15 cellular contexts compared by ENCODE assay signal in genomic region chr20:2657674-2658073, GRCh38.
"Had no signal": no experiment of that assay in that cellular context is flagged by ENCODE, and none has a peak within 500 bp of the region (broad histone marks: within the 10 kb centered on the region; RNA-seq: fewer than 3 reads in every experiment).

No MANE protein-coding gene starts in this region.

- H3K4me3 ChIP-seq: ascending aorta, gastroesophageal sphincter, lower lobe of right lung, neural progenitor cell, ovary, sigmoid colon, thyroid gland had no signal

- FAIRE-seq: bronchial epithelial cell had no signal

- H3K9ac ChIP-seq: neural progenitor cell had no signal

- H3K36me3 ChIP-seq: neural progenitor cell, ovary had no signal

- ATAC-seq: gastroesophageal sphincter, lower lobe of right lung had no signal

- H3K27me3 Mint-ChIP-seq: activated CD4-positive, alpha-beta T cell treated with anti-CD3 and anti-CD28 coated beads for 36 hours; T-helper 17 cell had no signal

- DNase-seq: activated effector memory CD4-positive, alpha-beta T cell treated with anti-CD3 and anti-CD28 coated beads, Interleukin-2, amount 50 U/mL, for 16 hours; endodermal cell; left colon; lower lobe of right lung; midbrain; ovary; sigmoid colon; T-helper 17 cell; thyroid gland; WERI-Rb-1 had no signal

- H3K27ac ChIP-seq: ascending aorta, gastroesophageal sphincter, lower lobe of right lung, neural progenitor cell, ovary, sigmoid colon, thyroid gland, WERI-Rb-1 had no signal

- H3K9me3 Mint-ChIP-seq: endodermal cell, neural progenitor cell had no signal

- H3K27ac Mint-ChIP-seq: neural progenitor cell had no signal

- H3K4me2 ChIP-seq: neural progenitor cell had no signal

- H2AFZ ChIP-seq: neural progenitor cell had no signal

- H3K27me3 ChIP-seq: ascending aorta, gastroesophageal sphincter, neural progenitor cell, ovary, sigmoid colon, thyroid gland had no signal

- H3K4me3 Mint-ChIP-seq: activated CD4-positive, alpha-beta T cell treated with anti-CD3 and anti-CD28 coated beads for 36 hours; endodermal cell; neural progenitor cell; T-helper 17 cell had no signal

- H3K9me3 ChIP-seq: ascending aorta, gastroesophageal sphincter, lower lobe of right lung, ovary, sigmoid colon, thyroid gland had no signal
